ENCODE assay signal across 8 cellular contexts in genomic region chr3:50617096-50617791, GRCh38. TPM values are rescaled to one million over a fixed set of nuclear protein-coding genes. Genes with fewer than 3 reads are reported as not detected.
DNase-seq lines count a peak whose midpoint lies in the region; ATAC-seq and TF ChIP-seq lines count a peak whose summit lies in the region.

TSS of gene MAPKAPK3 (plus strand) at chr3:50617151. CDS start at chr3:50617566, 415 bp downstream.

- H3K23ac ChIP-seq in IMR-90 (ENCODE audit: low read depth, low read length), result peak within 1 kb of the TSS; percentile 78

- in situ Hi-C loops in IMR-90 (cut with MboI; ENCODE audit: low sequenced_read_pairs), result loop anchor here (5.0 to 25.0 kb wide), 2 partner anchors 755 to 1070 kb away; no protein-coding TSS in a partner anchor

- peak within 1 kb of the TSS; percentile 77 to 79 for H4K8ac ChIP-seq in IMR-90 (ENCODE audit: low read depth in 2 of 2, low read length in 2 of 2)

- H3K4me1 ChIP-seq in IMR-90 (ENCODE audit: control insufficient read depth, insufficient read depth, low read length), result peaks cover 6% of the 10 kb centered on the region

- peak within 1 kb of the TSS; percentile 96 for H2AK9ac ChIP-seq in IMR-90 (replicated peaks; ENCODE audit: low read depth, low read length, poor library complexity)

- H3K9ac ChIP-seq in IMR-90 (ENCODE audit: low read depth, low read length), result peak within 1 kb of the TSS; percentile 51

- ATAC-seq in GM21381 (IDR thresholded peaks at IDR 0.05; ENCODE audit: unreplicated experiment) (peak; percentile 5), IMR-90 (ENCODE audit: low read depth) (peak; percentile 16), omental fat pad (ENCODE audit: low FRiP score) (peak; percentile 12)

- peak within 1 kb of the TSS; percentile 93 for H3K4me2 ChIP-seq in IMR-90 (ENCODE audit: low read depth, low read length)

- peaks cover 6 to 11% of the 10 kb centered on the region in 2 experiments; a peak in 2 of 4 replicates for H3K79me1 ChIP-seq in IMR-90 (ENCODE audit: low read depth in 1 of 2, low read length in 2 of 2)

- TF ChIP-seq POLR2A in IMR-90 (IDR thresholded peaks at IDR 0.05; ENCODE audit: low read depth, low read length), result no peak

- TF ChIP-seq CTCF in IMR-90 (conservative IDR thresholded peaks at IDR 0.05; ENCODE audit: low read depth, low read length) (no peak), fibroblast of mammary gland (conservative IDR thresholded peaks at IDR 0.05; ENCODE audit: control insufficient read depth, insufficient read depth, low read depth, low read length) (no peak), omental fat pad (IDR thresholded peaks at IDR 0.05) (no peak)

- H3K27ac ChIP-seq in IMR-90 (ENCODE audit: insufficient read depth, low read length), result peak within 1 kb of the TSS; percentile 63

- H4K5ac ChIP-seq in IMR-90 (ENCODE audit: low read depth, low read length), result peak within 1 kb of the TSS; percentile 53

- H3K9me1 ChIP-seq in IMR-90 (ENCODE audit: insufficient read depth, low read length), result peaks cover 2% of the 10 kb centered on the region; the same call in 1 of the 2 replicates

- no peaks in the 10 kb centered on the region for H3K9me3 ChIP-seq in IMR-90 (ENCODE audit: control insufficient read depth, insufficient read depth, low read length)

- no peak for TF ChIP-seq RAD21 in IMR-90 (IDR thresholded peaks at IDR 0.05; ENCODE audit: low read length)

- peak within 1 kb of the TSS; percentile 96 for H2AFZ ChIP-seq in IMR-90 (replicated peaks; ENCODE audit: low read length, poor library complexity)

- H3K56ac ChIP-seq in IMR-90 (ENCODE audit: extremely low read depth, insufficient read depth, low read length), result no peak within 1 kb of the TSS

- peak within 1 kb of the TSS; percentile 79 for H3K4ac ChIP-seq in IMR-90 (ENCODE audit: low read depth, low read length)

- POLR2A ChIA-PET in IMR-90 (lab: Charles Lee; ENCODE audit: unreplicated experiment), result interaction anchor here (0.7 kb wide), 1 partner anchor 23 kb away, joined by 3 read pairs; no protein-coding TSS in a partner anchor

- no peaks in the 10 kb centered on the region for H3K36me3 ChIP-seq in IMR-90 (ENCODE audit: control insufficient read depth, insufficient read depth, low read length)

- WGBS in IMR-90 (ENCODE audit: extremely low coverage in 2 of 2, insufficient read length in 1 of 2), 2 experiments, result 0% methylated on average over 30 of the region's 58 CpGs; no CpG with 5 or more reads in 1 of the 2 experiments

- H3K4me3 ChIP-seq in IMR-90 (ENCODE audit: insufficient read depth, low read depth, low read length), result peak within 1 kb of the TSS; percentile 80
- H3K4me3 ChIP-seq in fibroblast of mammary gland (ENCODE audit: control insufficient read depth, low read depth, low read length), result peak within 1 kb of the TSS; percentile 75

- H4K91ac ChIP-seq in IMR-90 (ENCODE audit: insufficient read depth, low read depth, low read length), result peak within 1 kb of the TSS; percentile 43; the same call in 1 of the 2 replicates

- intact Hi-C loops in IMR-90 (cut with micrococcal nuclease), result loop anchor here (2.0 to 10.0 kb wide), 4 partner anchors 354 to 1048 kb away; partner anchors contain the start of genes DCAF1 and MANF

- dilution Hi-C loops in IMR-90 (cut with HindIII; ENCODE audit: low sequenced_read_pairs, unreplicated experiment), result no loop called here

- peak within 1 kb of the TSS; percentile 79 for H2AK5ac ChIP-seq in IMR-90 (ENCODE audit: low read depth, low read length)

- DNase-seq in ELF-1 (ENCODE audit: low read depth, low spot score) (peak; percentile 68), IMR-90 (no peak), fibroblast of mammary gland (ENCODE audit: low read depth) (no peak), omental fat pad (ENCODE audit: low spot score) (no peak), SHP77 treated with DMSO at 0.1 percent for 48 hours (lab: John Stamatoyannopoulos, UW) (no peak), hippocampal formation (lab: John Stamatoyannopoulos, UW) (no peak)
- peak; percentile 32 to 46 for DNase-seq in activated CD4-positive, alpha-beta T cell treated with anti-CD3 and anti-CD28 coated beads, Interleukin-2, amount 50 U/mL, for 48 hours

- H4K20me1 ChIP-seq in IMR-90 (ENCODE audit: insufficient read depth, low read length), result no peaks in the 10 kb centered on the region; the same call in 1 of the 2 replicates

- H2BK120ac ChIP-seq in IMR-90 (ENCODE audit: low read depth, low read length), result no peak within 1 kb of the TSS

- H2BK20ac ChIP-seq in IMR-90 (ENCODE audit: low read depth, low read length), result no peak within 1 kb of the TSS

- CTCF ChIA-PET in IMR-90 (lab: Yijun Ruan, JAX), result interaction anchor here (1.0 to 2.2 kb wide), 6 partner anchors 36 to 864 kb away, joined by 3 to 17 read pairs (median 6); partner anchors contain the start of genes C3orf18 and HEMK1

- H2BK5ac ChIP-seq in IMR-90 (ENCODE audit: low read depth, low read length, poor library complexity, severe bottlenecking), result no peak within 1 kb of the TSS

- peak within 1 kb of the TSS; percentile 89 for H3K14ac ChIP-seq in IMR-90 (replicated peaks; ENCODE audit: low read depth, low read length)

- H3K27me3 ChIP-seq in IMR-90 (ENCODE audit: control insufficient read depth, insufficient read depth, low read length), result no peaks in the 10 kb centered on the region

- H3K18ac ChIP-seq in IMR-90 (ENCODE audit: low read depth, low read length), result no peak within 1 kb of the TSS; the same call in 1 of the 2 replicates

- no TSS peak for BruUV-seq in IMR-90 (replicated peaks; lab: Mats Ljungman, UMichigan)

- H2BK15ac ChIP-seq in IMR-90 (ENCODE audit: low read depth, low read length), result 0 out of 3 replicates have a peak within 1 kb of the TSS, but pooled peaks have one; percentile 83

TF ChIP-seq in IMR-90, 13 proteins besides CTCF, POLR2A, EP300 and RAD21:
- TF ChIP-seq MAFK (IDR thresholded peaks at IDR 0.05; ENCODE audit: low read depth, low read length) (no peak), NFE2L2 (IDR thresholded peaks at IDR 0.05; ENCODE audit: low read depth, low read length) (no peak), SMC3 (IDR thresholded peaks at IDR 0.05; ENCODE audit: low read depth, low read length) (no peak), MXI1 (IDR thresholded peaks at IDR 0.05; ENCODE audit: borderline replicate concordance, low read depth, low read length) (peak; percentile 10; the same call in 1 of the 2 replicates), MAZ (IDR thresholded peaks at IDR 0.05; ENCODE audit: borderline replicate concordance, low read depth, low read length) (peak; percentile 48; the same call in 1 of the 2 replicates), FOS (IDR thresholded peaks at IDR 0.05; ENCODE audit: low read depth, low read length) (no peak), RFX5 (IDR thresholded peaks at IDR 0.05; ENCODE audit: low read depth, low read length) (no peak), RCOR1 (IDR thresholded peaks at IDR 0.05; ENCODE audit: insufficient replicate concordance, low read length) (no peak), BHLHE40 (IDR thresholded peaks at IDR 0.05; ENCODE audit: low read depth, low read length) (0 out of 2 replicates have a peak, but pooled peaks have one; percentile 17), USF2 (IDR thresholded peaks at IDR 0.05; ENCODE audit: low read depth, low read length) (peak; percentile 65), CHD1 (IDR thresholded peaks at IDR 0.05; ENCODE audit: low read depth, low read length) (no peak)
TF ChIP-seq in IMR-90: peak in this region for 4.

RNA-seq across cellular contexts. Expression of gene MAPKAPK3, which starts in this region (rescaled TPM):
- total RNA-seq in IMR-90 (2012; rRNA removed) (48.3 and 57.2 TPM in 2 replicates), omental fat pad (10 to 100 TPM; 25.4 to 54.6 (median 41.0) TPM)
- 38.3 and 43.8 TPM in 2 replicates for polyA plus RNA-seq in IMR-90 (2012; rRNA removed)
- 29.7 and 33.1 TPM in 2 replicates for polyA plus RNA-seq in IMR-90 (2012; cell fraction: cytosol; rRNA removed)
- 23.5 and 28.3 TPM in 2 replicates for polyA plus RNA-seq in IMR-90 (2012; cell fraction: nucleus; rRNA removed; ENCODE audit: low replicate concordance)

Comparison
In these comparisons a context has a peak if more than half of its experiments do, and no peak if none do; other contexts are left out.
1. DNase-seq: peak in ELF-1 (single experiment) and activated CD4-positive, alpha-beta T cell treated with anti-CD3 and anti-CD28 coated beads, Interleukin-2, amount 50 U/mL, for 48 hours (2 of 2); none in IMR-90 (single experiment), fibroblast of mammary gland (single experiment), omental fat pad (single experiment), SHP77 treated with DMSO at 0.1 percent for 48 hours (single experiment) and hippocampal formation (0 of 2).
2. Peak in every context shown above with its lines, with median percentiles within 50 percentile points of each other: ATAC-seq.